ENCODE assay signal across 1 cellular context in the genomic region with DNA sequence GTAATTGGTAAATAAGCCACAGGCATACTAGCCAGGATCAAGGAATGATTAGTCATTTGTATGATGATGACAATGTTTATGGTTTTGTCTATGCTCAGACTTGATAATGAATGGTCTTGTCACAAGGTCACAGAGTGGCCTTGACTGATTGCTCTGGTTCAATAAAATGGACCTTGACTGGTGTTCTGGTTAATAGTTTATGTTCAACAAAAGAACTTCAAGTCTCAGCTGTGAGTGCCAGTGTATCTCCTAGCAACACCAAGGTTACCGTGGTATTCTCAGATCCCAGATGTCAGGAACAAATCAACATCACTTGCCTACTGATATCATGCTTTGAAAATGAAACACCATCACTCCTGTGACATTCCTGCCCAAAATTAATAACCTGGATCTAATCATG.
TF ChIP-seq lines count a peak whose summit lies in the region.

No MANE protein-coding gene starts in this region.

TF ChIP-seq in K562, 482 proteins besides CTCF, POLR2A, EP300 and RAD21:
- peak; percentile 55 for TF ChIP-seq MEIS2 (IDR thresholded peaks at IDR 0.05; ENCODE audit: partially characterized antibody)
- peak; percentile 33; the same call in 1 of the 2 replicates for TF ChIP-seq MAFG (tag; conservative IDR thresholded peaks at IDR 0.05)
- TF ChIP-seq, protein P1, sequence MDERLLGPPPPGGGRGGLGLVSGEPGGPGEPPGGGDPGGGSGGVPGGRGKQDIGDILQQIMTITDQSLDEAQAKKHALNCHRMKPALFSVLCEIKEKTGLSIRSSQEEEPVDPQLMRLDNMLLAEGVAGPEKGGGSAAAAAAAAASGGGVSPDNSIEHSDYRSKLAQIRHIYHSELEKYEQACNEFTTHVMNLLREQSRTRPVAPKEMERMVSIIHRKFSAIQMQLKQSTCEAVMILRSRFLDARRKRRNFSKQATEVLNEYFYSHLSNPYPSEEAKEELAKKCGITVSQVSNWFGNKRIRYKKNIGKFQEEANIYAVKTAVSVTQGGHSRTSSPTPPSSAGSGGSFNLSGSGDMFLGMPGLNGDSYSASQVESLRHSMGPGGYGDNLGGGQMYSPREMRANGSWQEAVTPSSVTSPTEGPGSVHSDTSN (CRISPR knock-in tag; IDR thresholded peaks at IDR 0.05; ENCODE audit: low read depth): no peak
- TF ChIP-seq, protein P1 (tag; conservative IDR thresholded peaks at IDR 0.05; ENCODE audit: low read depth): peak; percentile 51
- no peak for TF ChIP-seq SETDB1 (IDR thresholded peaks at IDR 0.05; ENCODE audit: low read length)
- TF ChIP-seq FOSL1 (tag; conservative IDR thresholded peaks at IDR 0.05): peak; percentile 47; the same call in 1 of the 2 replicates
- TF ChIP-seq PML (IDR thresholded peaks at IDR 0.05; ENCODE audit: low read length): no peak
- TF ChIP-seq MCM3 (IDR thresholded peaks at IDR 0.05): no peak
